In the genomic region with DNA sequence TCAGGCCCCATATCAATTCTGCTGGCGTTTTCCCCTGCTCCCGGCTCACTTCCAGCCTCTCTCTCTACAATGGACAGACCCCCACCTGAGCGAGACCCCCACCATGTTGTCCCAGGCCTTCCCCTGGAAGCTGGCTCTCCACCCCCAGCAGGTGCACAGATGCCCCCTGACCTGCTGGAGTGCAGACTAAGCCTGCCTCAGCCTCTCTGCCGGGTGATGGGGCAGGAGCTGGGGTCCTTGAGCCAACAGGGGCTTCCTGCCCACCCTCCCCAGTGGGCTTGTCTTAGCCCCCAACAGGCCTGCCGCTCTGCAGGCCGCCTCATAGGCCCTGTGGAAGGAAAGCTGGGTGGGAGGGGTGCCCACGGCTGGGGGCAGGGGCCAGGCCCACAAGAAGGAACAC, we compare ENCODE assay signal across 14 cellular contexts. TPM values are rescaled to one million over a fixed set of nuclear protein-coding genes. Genes with fewer than 3 reads are reported as not detected.
A peak's percentile ranks its signal among the peaks of the same experiment; 100 is the strongest.
DNase-seq lines count a peak whose midpoint lies in the region; ATAC-seq and TF ChIP-seq lines count a peak whose summit lies in the region.
"Had no signal": no experiment of that assay in that cellular context is flagged by ENCODE, and none has a peak within 500 bp of the region (broad histone marks: within the 10 kb centered on the region; RNA-seq: fewer than 3 reads in every experiment).

No MANE protein-coding gene starts in this region.

- H3K4me3 Mint-ChIP-seq in activated naive CD8-positive, alpha-beta T cell = peak overlapping the region; percentile 42
- no peak overlapping the region for H3K4me3 Mint-ChIP-seq in activated naive CD8-positive, alpha-beta T cell treated with anti-CD3 and anti-CD28 coated beads for 36 hours
- H3K4me3 Mint-ChIP-seq in activated naive CD8-positive, alpha-beta T cell treated with anti-CD3 and anti-CD28 coated beads, Interleukin-2, amount 50 U/mL, for 24 hours = peak overlapping the region; percentile 21
- peak overlapping the region; percentile 69 for H3K4me3 Mint-ChIP-seq in glutamatergic neuron (ENCODE audit: unreplicated experiment)
- H3K4me3 Mint-ChIP-seq in stimulated activated naive B cell treated with anti-CD40 and anti-IgM and Interleukin-4, amounts not matched to agents 10 μg/mL and 1 μg/mL and 100 μg/mL, for 72 hours = no peak overlapping the region
- H3K4me3 Mint-ChIP-seq: GM23338 had no signal

- H3K27ac Mint-ChIP-seq in activated naive CD8-positive, alpha-beta T cell = no peak overlapping the region
- no peak overlapping the region for H3K27ac Mint-ChIP-seq in activated naive CD8-positive, alpha-beta T cell treated with anti-CD3 and anti-CD28 coated beads for 36 hours
- no peak overlapping the region for H3K27ac Mint-ChIP-seq in activated naive CD8-positive, alpha-beta T cell treated with anti-CD3 and anti-CD28 coated beads, Interleukin-2, amount 50 U/mL, for 24 hours
- peak overlapping the region; percentile 83 for H3K27ac Mint-ChIP-seq in glutamatergic neuron (ENCODE audit: unreplicated experiment)
- peak overlapping the region; percentile 26 for H3K27ac Mint-ChIP-seq in stimulated activated naive B cell treated with anti-CD40 and anti-IgM and Interleukin-4, amounts not matched to agents 10 μg/mL and 1 μg/mL and 100 μg/mL, for 72 hours
- H3K27ac Mint-ChIP-seq: GM23338 had no signal

- TF ChIP-seq CTCF in glutamatergic neuron (IDR thresholded peaks at IDR 0.05; ENCODE audit: partially characterized antibody, unreplicated experiment) = no peak

- no peak for ATAC-seq in activated naive CD8-positive, alpha-beta T cell treated with anti-CD3 and anti-CD28 coated beads, Interleukin-2, amount 50 U/mL, for 24 hours
- no peak for ATAC-seq in stimulated activated naive B cell treated with anti-CD40 and anti-IgM and Interleukin-4, amounts not matched to agents 10 μg/mL and 1 μg/mL and 100 μg/mL, for 72 hours (replicated peaks)
- ATAC-seq: GM23338 had no signal

- no peaks in the 10 kb centered on the region for H3K9me3 Mint-ChIP-seq in activated naive CD8-positive, alpha-beta T cell (ENCODE audit: low read depth)
- H3K9me3 Mint-ChIP-seq in activated naive CD8-positive, alpha-beta T cell treated with anti-CD3 and anti-CD28 coated beads for 36 hours = no peaks in the 10 kb centered on the region
- H3K9me3 Mint-ChIP-seq in activated naive CD8-positive, alpha-beta T cell treated with anti-CD3 and anti-CD28 coated beads, Interleukin-2, amount 50 U/mL, for 24 hours = no peaks in the 10 kb centered on the region
- H3K9me3 Mint-ChIP-seq in glutamatergic neuron (ENCODE audit: unreplicated experiment) = peaks cover 5% of the 10 kb centered on the region
- H3K9me3 Mint-ChIP-seq in stimulated activated naive B cell treated with anti-CD40 and anti-IgM and Interleukin-4, amounts not matched to agents 10 μg/mL and 1 μg/mL and 100 μg/mL, for 72 hours = no peaks in the 10 kb centered on the region
- H3K9me3 Mint-ChIP-seq: GM23338 had no signal

- peaks cover 19% of the 10 kb centered on the region for H3K27me3 Mint-ChIP-seq in activated naive CD8-positive, alpha-beta T cell
- H3K27me3 Mint-ChIP-seq in activated naive CD8-positive, alpha-beta T cell treated with anti-CD3 and anti-CD28 coated beads for 36 hours = peaks cover 76% of the 10 kb centered on the region
- H3K27me3 Mint-ChIP-seq in activated naive CD8-positive, alpha-beta T cell treated with anti-CD3 and anti-CD28 coated beads, Interleukin-2, amount 50 U/mL, for 24 hours = peaks cover 68% of the 10 kb centered on the region
- peaks cover 17% of the 10 kb centered on the region for H3K27me3 Mint-ChIP-seq in glutamatergic neuron (ENCODE audit: unreplicated experiment)
- peaks cover 83 to 92% of the 10 kb centered on the region in 2 donors for H3K27me3 Mint-ChIP-seq in stimulated activated naive B cell treated with anti-CD40 and anti-IgM and Interleukin-4, amounts not matched to agents 10 μg/mL and 1 μg/mL and 100 μg/mL, for 72 hours

- peaks cover 23% of the 10 kb centered on the region for H3K4me1 Mint-ChIP-seq in activated naive CD8-positive, alpha-beta T cell (ENCODE audit: low read depth)
- peaks cover 24% of the 10 kb centered on the region for H3K4me1 Mint-ChIP-seq in activated naive CD8-positive, alpha-beta T cell treated with anti-CD3 and anti-CD28 coated beads for 36 hours
- peaks cover 33% of the 10 kb centered on the region for H3K4me1 Mint-ChIP-seq in activated naive CD8-positive, alpha-beta T cell treated with anti-CD3 and anti-CD28 coated beads, Interleukin-2, amount 50 U/mL, for 24 hours
- H3K4me1 Mint-ChIP-seq in glutamatergic neuron (ENCODE audit: low read depth, unreplicated experiment) = peaks cover 46% of the 10 kb centered on the region
- peaks cover 32 to 41% of the 10 kb centered on the region in 2 donors for H3K4me1 Mint-ChIP-seq in stimulated activated naive B cell treated with anti-CD40 and anti-IgM and Interleukin-4, amounts not matched to agents 10 μg/mL and 1 μg/mL and 100 μg/mL, for 72 hours

- H3K36me3 Mint-ChIP-seq in activated naive CD8-positive, alpha-beta T cell = no peaks in the 10 kb centered on the region
- H3K36me3 Mint-ChIP-seq in activated naive CD8-positive, alpha-beta T cell treated with anti-CD3 and anti-CD28 coated beads for 36 hours = no peaks in the 10 kb centered on the region
- H3K36me3 Mint-ChIP-seq in activated naive CD8-positive, alpha-beta T cell treated with anti-CD3 and anti-CD28 coated beads, Interleukin-2, amount 50 U/mL, for 24 hours (ENCODE audit: low read depth) = no peaks in the 10 kb centered on the region
- H3K36me3 Mint-ChIP-seq in glutamatergic neuron (ENCODE audit: unreplicated experiment) = no peaks in the 10 kb centered on the region
- peaks cover 0 to 2% of the 10 kb centered on the region in 2 donors for H3K36me3 Mint-ChIP-seq in stimulated activated naive B cell treated with anti-CD40 and anti-IgM and Interleukin-4, amounts not matched to agents 10 μg/mL and 1 μg/mL and 100 μg/mL, for 72 hours
- H3K36me3 Mint-ChIP-seq: CD4-positive, alpha-beta memory T cell had no signal

- DNase-seq in activated naive CD8-positive, alpha-beta T cell treated with anti-CD3 and anti-CD28 coated beads for 36 hours = no peak
- DNase-seq in activated naive CD8-positive, alpha-beta T cell treated with anti-CD3 and anti-CD28 coated beads, Interleukin-2, amount 50 U/mL, for 24 hours = no peak
- no peak for DNase-seq in glutamatergic neuron
- DNase-seq in stimulated activated naive B cell treated with anti-CD40 and anti-IgM and Interleukin-4, amounts not matched to agents 10 μg/mL and 1 μg/mL and 100 μg/mL, for 72 hours = no peak
- no peak for DNase-seq in DMS53 treated with DMSO at 0.1 percent for 48 hours (lab: John Stamatoyannopoulos, UW; ENCODE audit: unreplicated experiment)
- DNase-seq in stimulated activated naive CD4-positive, alpha-beta T cell (lab: John Stamatoyannopoulos, UW) = no peak
- no peak for DNase-seq in activated effector memory CD4-positive, alpha-beta T cell treated with Interleukin-2 at 50 U/mL for 16 hours
- DNase-seq: NCI-H1092, NCI-H446, Right ventricle myocardium superior had no signal

RNA-seq across cellular contexts. Expression of a gene that starts 10.0 kb away (rescaled TPM):
- total RNA-seq in activated naive CD8-positive, alpha-beta T cell treated with anti-CD3 and anti-CD28 coated beads for 36 hours = under 1 TPM; 0.06 to 0.20 TPM
- 7.3 TPM for total RNA-seq in glutamatergic neuron (ENCODE audit: unreplicated experiment)
- total RNA-seq: K562 had no signal

Comparison
In these comparisons a context has a peak if more than half of its experiments do, and no peak if none do; other contexts are left out.
1. H3K4me3 Mint-ChIP-seq: peak in activated naive CD8-positive, alpha-beta T cell (single experiment), activated naive CD8-positive, alpha-beta T cell treated with anti-CD3 and anti-CD28 coated beads, Interleukin-2, amount 50 U/mL, for 24 hours (single experiment) and glutamatergic neuron (single experiment); none in activated naive CD8-positive, alpha-beta T cell treated with anti-CD3 and anti-CD28 coated beads for 36 hours (single experiment) and stimulated activated naive B cell treated with anti-CD40 and anti-IgM and Interleukin-4, amounts not matched to agents 10 μg/mL and 1 μg/mL and 100 μg/mL, for 72 hours (0 of 2).
2. H3K27ac Mint-ChIP-seq: peak in glutamatergic neuron (single experiment) and stimulated activated naive B cell treated with anti-CD40 and anti-IgM and Interleukin-4, amounts not matched to agents 10 μg/mL and 1 μg/mL and 100 μg/mL, for 72 hours (single experiment); none in activated naive CD8-positive, alpha-beta T cell (single experiment), activated naive CD8-positive, alpha-beta T cell treated with anti-CD3 and anti-CD28 coated beads for 36 hours (single experiment) and activated naive CD8-positive, alpha-beta T cell treated with anti-CD3 and anti-CD28 coated beads, Interleukin-2, amount 50 U/mL, for 24 hours (single experiment).